ENCODE assay signal across 1 cellular context in genomic region chr5:169744336-169744735, GRCh38.
TF ChIP-seq lines count a peak whose summit lies in the region.

No MANE protein-coding gene starts in this region.

TF ChIP-seq in GM12878, 131 proteins besides CTCF, POLR2A, EP300 and RAD21 (continued from another document):
- TF ChIP-seq ZBTB40 (IDR thresholded peaks at IDR 0.05; ENCODE audit: borderline replicate concordance) (no peak), SRF (IDR thresholded peaks at IDR 0.05; ENCODE audit: low read depth in 2 of 2, low read length in 2 of 2) (no peak), POLR2AphosphoS2 (IDR thresholded peaks at IDR 0.05; ENCODE audit: low read depth, low read length) (no peak), EGR1 (IDR thresholded peaks at IDR 0.05; ENCODE audit: borderline replicate concordance in 1 of 2, low read depth in 2 of 2, low read length in 2 of 2) (no peak), BHLHE40 (IDR thresholded peaks at IDR 0.05; ENCODE audit: borderline replicate concordance in 1 of 2, low read depth in 2 of 2, low read length in 1 of 2) (no peak), JUNB (IDR thresholded peaks at IDR 0.05) (no peak), TCF7 (IDR thresholded peaks at IDR 0.05; ENCODE audit: borderline replicate concordance) (no peak), SREBF2 (IDR thresholded peaks at IDR 0.05; ENCODE audit: low read length) (no peak), ASH2L (IDR thresholded peaks at IDR 0.05; ENCODE audit: borderline replicate concordance, low read depth) (no peak), MAX (IDR thresholded peaks at IDR 0.05; ENCODE audit: low read depth, low read length) (no peak), PAX8 (IDR thresholded peaks at IDR 0.05) (no peak), YBX1 (IDR thresholded peaks at IDR 0.05) (no peak), CEBPB (IDR thresholded peaks at IDR 0.05; ENCODE audit: borderline replicate concordance in 1 of 2, low read depth in 2 of 2, low read length in 2 of 2) (no peak), POU2F2 (IDR thresholded peaks at IDR 0.05; ENCODE audit: borderline replicate concordance, low read depth, low read length) (no peak)
